Comparison of ENCODE assay signal across 2 cellular contexts in the genomic region with DNA sequence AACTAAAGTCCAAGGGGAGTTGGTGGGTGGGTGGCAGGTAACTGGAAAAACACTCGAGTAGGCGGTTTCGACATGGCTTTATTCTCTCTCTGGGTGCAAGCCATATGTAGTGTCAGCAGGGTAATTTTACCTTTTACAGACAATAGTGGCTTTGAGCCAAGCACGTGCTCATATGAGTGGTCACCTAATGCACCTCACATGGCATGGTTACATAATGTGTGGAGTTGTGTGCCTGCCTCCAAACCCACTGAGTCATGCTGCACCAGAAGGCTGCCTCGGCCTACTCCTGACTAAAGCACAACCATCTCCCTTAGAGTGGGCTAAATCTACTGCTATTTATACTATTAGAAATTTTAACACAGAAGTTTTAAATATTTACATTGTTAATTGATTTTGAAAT.
TF ChIP-seq lines count a peak whose summit lies in the region.

No MANE protein-coding gene starts in this region.

TF ChIP-seq in Ishikawa, 13 proteins besides CTCF, POLR2A, EP300 and RAD21:
- no peak for TF ChIP-seq ZBTB7A (IDR thresholded peaks at IDR 0.05; ENCODE audit: low read depth)
- no peak for TF ChIP-seq EGR1 (IDR thresholded peaks at IDR 0.05)
- no peak for TF ChIP-seq FOXM1 (IDR thresholded peaks at IDR 0.05; ENCODE audit: borderline replicate concordance, low read depth)
- TF ChIP-seq TAF1 (IDR thresholded peaks at IDR 0.05; ENCODE audit: low read depth) = no peak
- TF ChIP-seq, protein P1, sequence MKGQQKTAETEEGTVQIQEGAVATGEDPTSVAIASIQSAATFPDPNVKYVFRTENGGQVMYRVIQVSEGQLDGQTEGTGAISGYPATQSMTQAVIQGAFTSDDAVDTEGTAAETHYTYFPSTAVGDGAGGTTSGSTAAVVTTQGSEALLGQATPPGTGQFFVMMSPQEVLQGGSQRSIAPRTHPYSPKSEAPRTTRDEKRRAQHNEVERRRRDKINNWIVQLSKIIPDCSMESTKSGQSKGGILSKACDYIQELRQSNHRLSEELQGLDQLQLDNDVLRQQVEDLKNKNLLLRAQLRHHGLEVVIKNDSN (IDR thresholded peaks at IDR 0.05) = peak; percentile 81
- TF ChIP-seq, protein P2, sequence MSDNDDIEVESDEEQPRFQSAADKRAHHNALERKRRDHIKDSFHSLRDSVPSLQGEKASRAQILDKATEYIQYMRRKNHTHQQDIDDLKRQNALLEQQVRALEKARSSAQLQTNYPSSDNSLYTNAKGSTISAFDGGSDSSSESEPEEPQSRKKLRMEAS (IDR thresholded peaks at IDR 0.05) = peak; percentile 93
- peak; percentile 93 for TF ChIP-seq NFIC (IDR thresholded peaks at IDR 0.05)
- no peak for TF ChIP-seq TEAD4 (IDR thresholded peaks at IDR 0.05)
- no peak for TF ChIP-seq CREB1 (IDR thresholded peaks at IDR 0.05; ENCODE audit: low read depth)
- peak; percentile 56 for TF ChIP-seq TCF12 (IDR thresholded peaks at IDR 0.05; ENCODE audit: low read depth)
- no peak for TF ChIP-seq YY1 (IDR thresholded peaks at IDR 0.05; ENCODE audit: low read depth)
- TF ChIP-seq, protein P3, sequence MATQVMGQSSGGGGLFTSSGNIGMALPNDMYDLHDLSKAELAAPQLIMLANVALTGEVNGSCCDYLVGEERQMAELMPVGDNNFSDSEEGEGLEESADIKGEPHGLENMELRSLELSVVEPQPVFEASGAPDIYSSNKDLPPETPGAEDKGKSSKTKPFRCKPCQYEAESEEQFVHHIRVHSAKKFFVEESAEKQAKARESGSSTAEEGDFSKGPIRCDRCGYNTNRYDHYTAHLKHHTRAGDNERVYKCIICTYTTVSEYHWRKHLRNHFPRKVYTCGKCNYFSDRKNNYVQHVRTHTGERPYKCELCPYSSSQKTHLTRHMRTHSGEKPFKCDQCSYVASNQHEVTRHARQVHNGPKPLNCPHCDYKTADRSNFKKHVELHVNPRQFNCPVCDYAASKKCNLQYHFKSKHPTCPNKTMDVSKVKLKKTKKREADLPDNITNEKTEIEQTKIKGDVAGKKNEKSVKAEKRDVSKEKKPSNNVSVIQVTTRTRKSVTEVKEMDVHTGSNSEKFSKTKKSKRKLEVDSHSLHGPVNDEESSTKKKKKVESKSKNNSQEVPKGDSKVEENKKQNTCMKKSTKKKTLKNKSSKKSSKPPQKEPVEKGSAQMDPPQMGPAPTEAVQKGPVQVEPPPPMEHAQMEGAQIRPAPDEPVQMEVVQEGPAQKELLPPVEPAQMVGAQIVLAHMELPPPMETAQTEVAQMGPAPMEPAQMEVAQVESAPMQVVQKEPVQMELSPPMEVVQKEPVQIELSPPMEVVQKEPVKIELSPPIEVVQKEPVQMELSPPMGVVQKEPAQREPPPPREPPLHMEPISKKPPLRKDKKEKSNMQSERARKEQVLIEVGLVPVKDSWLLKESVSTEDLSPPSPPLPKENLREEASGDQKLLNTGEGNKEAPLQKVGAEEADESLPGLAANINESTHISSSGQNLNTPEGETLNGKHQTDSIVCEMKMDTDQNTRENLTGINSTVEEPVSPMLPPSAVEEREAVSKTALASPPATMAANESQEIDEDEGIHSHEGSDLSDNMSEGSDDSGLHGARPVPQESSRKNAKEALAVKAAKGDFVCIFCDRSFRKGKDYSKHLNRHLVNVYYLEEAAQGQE (IDR thresholded peaks at IDR 0.05; ENCODE audit: low read depth) = no peak
- TF ChIP-seq CEBPB (IDR thresholded peaks at IDR 0.05) = peak; percentile 52; the same call in 1 of the 2 replicates
TF ChIP-seq in Ishikawa: peak in this region for 5.

TF ChIP-seq in GM12878, 131 proteins besides CTCF, POLR2A, EP300 and RAD21:
- TF ChIP-seq ZSCAN29 (IDR thresholded peaks at IDR 0.05) (no peak), CBX5 (IDR thresholded peaks at IDR 0.05; ENCODE audit: low read depth) (no peak), BHLHE40 (IDR thresholded peaks at IDR 0.05; ENCODE audit: borderline replicate concordance in 1 of 2, low read depth in 2 of 2, low read length in 1 of 2) (peak in 1 of 2 experiments; percentile 86; a peak in 2 of 4 replicates), SMARCA5 (IDR thresholded peaks at IDR 0.05) (no peak), CEBPB (IDR thresholded peaks at IDR 0.05; ENCODE audit: borderline replicate concordance in 1 of 2, low read depth in 2 of 2, low read length in 2 of 2) (no peak), MTA2 (IDR thresholded peaks at IDR 0.05; ENCODE audit: low read depth) (no peak), CHD2 (IDR thresholded peaks at IDR 0.05; ENCODE audit: borderline replicate concordance, low read depth, low read length) (no peak), ATF7 (IDR thresholded peaks at IDR 0.05; ENCODE audit: low read depth) (no peak), MEF2A (IDR thresholded peaks at IDR 0.05; ENCODE audit: insufficient read depth, low read depth, low read length) (no peak), RAD51 (IDR thresholded peaks at IDR 0.05) (peak; percentile 25; the same call in 1 of the 2 replicates), LARP7 (IDR thresholded peaks at IDR 0.05) (no peak)
- TF ChIP-seq, protein P4, sequence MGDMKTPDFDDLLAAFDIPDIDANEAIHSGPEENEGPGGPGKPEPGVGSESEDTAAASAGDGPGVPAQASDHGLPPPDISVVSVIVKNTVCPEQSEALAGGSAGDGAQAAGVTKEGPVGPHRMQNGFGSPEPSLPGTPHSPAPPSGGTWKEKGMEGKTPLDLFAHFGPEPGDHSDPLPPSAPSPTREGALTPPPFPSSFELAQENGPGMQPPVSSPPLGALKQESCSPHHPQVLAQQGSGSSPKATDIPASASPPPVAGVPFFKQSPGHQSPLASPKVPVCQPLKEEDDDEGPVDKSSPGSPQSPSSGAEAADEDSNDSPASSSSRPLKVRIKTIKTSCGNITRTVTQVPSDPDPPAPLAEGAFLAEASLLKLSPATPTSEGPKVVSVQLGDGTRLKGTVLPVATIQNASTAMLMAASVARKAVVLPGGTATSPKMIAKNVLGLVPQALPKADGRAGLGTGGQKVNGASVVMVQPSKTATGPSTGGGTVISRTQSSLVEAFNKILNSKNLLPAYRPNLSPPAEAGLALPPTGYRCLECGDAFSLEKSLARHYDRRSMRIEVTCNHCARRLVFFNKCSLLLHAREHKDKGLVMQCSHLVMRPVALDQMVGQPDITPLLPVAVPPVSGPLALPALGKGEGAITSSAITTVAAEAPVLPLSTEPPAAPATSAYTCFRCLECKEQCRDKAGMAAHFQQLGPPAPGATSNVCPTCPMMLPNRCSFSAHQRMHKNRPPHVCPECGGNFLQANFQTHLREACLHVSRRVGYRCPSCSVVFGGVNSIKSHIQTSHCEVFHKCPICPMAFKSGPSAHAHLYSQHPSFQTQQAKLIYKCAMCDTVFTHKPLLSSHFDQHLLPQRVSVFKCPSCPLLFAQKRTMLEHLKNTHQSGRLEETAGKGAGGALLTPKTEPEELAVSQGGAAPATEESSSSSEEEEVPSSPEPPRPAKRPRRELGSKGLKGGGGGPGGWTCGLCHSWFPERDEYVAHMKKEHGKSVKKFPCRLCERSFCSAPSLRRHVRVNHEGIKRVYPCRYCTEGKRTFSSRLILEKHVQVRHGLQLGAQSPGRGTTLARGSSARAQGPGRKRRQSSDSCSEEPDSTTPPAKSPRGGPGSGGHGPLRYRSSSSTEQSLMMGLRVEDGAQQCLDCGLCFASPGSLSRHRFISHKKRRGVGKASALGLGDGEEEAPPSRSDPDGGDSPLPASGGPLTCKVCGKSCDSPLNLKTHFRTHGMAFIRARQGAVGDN (IDR thresholded peaks at IDR 0.05) = no peak
TF ChIP-seq in GM12878: peak in this region for 2.
